Comparison of ENCODE assay signal across 1 cellular context in the genomic region with DNA sequence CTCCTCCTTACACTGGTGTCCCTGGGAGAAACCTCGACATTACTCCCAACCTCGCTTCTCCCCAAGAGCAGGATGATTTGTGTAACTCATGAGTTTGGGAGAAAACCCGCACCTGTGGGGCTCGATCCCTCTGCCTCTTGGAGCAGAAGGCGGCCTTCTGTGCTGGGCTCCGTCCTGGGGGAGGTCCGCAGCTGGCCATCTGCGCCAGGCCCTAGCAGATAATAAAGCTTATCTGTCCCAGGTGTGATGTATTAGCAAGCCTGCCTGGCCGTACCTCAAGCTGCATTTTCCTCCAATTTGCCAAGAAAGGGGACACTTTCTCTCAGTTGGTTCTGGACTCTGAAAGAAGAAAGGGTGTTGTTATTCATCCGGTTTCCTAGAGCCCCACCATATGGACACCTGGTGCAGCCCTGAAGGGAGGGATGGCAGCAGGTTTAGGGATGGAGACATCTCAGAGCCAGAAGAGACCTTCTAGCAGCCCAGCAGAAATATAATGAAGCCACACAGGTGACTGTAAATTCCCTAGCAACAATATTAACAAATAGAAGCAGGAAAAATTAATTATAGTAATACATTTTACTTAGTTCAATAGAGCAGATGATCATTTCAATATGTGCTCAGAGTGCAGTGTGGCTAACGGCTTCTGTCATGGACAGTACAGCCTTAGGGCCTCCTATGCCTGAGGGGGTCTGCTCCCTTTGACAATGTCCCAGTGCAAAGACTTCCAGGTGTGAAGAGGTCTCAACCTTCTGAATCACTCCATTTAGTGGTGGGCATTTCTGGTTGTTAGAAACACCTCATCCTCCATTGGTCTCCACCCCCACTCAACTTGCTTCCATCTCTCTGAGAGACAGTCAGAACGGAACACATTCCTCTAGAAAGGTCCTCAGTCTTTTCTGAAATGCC.
TF ChIP-seq lines count a peak whose summit lies in the region.

No MANE protein-coding gene starts in this region.

TF ChIP-seq in K562, 482 proteins besides CTCF, POLR2A, EP300 and RAD21 (continued from another document and continues in another):
- TF ChIP-seq, protein P1, sequence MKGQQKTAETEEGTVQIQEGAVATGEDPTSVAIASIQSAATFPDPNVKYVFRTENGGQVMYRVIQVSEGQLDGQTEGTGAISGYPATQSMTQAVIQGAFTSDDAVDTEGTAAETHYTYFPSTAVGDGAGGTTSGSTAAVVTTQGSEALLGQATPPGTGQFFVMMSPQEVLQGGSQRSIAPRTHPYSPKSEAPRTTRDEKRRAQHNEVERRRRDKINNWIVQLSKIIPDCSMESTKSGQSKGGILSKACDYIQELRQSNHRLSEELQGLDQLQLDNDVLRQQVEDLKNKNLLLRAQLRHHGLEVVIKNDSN (CRISPR knock-in tag; IDR thresholded peaks at IDR 0.05) = no peak
- TF ChIP-seq, protein P2, sequence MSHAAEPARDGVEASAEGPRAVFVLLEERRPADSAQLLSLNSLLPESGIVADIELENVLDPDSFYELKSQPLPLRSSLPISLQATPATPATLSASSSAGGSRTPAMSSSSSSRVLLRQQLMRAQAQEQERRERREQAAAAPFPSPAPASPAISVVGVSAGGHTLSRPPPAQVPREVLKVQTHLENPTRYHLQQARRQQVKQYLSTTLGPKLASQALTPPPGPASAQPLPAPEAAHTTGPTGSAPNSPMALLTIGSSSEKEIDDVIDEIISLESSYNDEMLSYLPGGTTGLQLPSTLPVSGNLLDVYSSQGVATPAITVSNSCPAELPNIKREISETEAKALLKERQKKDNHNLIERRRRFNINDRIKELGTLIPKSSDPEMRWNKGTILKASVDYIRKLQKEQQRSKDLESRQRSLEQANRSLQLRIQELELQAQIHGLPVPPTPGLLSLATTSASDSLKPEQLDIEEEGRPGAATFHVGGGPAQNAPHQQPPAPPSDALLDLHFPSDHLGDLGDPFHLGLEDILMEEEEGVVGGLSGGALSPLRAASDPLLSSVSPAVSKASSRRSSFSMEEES (CRISPR knock-in tag; IDR thresholded peaks at IDR 0.05) = no peak
- TF ChIP-seq MEF2D (tag; conservative IDR thresholded peaks at IDR 0.05; ENCODE audit: low read depth) (no peak), HSF4 (CRISPR knock-in tag; IDR thresholded peaks at IDR 0.05; ENCODE audit: borderline replicate concordance) (0 out of 2 replicates have a peak, but pooled peaks have one; percentile 15), RFX7 (CRISPR knock-in tag; IDR thresholded peaks at IDR 0.05) (no peak), ZNF408 (CRISPR knock-in tag; IDR thresholded peaks at IDR 0.05; ENCODE audit: low read depth) (no peak), IRF2 (CRISPR knock-in tag; IDR thresholded peaks at IDR 0.05) (no peak), ZNF785 (CRISPR knock-in tag; IDR thresholded peaks at IDR 0.05) (0 out of 2 replicates have a peak, but pooled peaks have one; percentile 57), POLR2AphosphoS2 (IDR thresholded peaks at IDR 0.05; ENCODE audit: low read length) (no peak), ETV5 (CRISPR knock-in tag; IDR thresholded peaks at IDR 0.05; ENCODE audit: low read depth) (no peak), NR3C1 (CRISPR knock-in tag; IDR thresholded peaks at IDR 0.05) (no peak), CBFA2T3 (IDR thresholded peaks at IDR 0.05) (peak; percentile 95), CBX5 (IDR thresholded peaks at IDR 0.05; ENCODE audit: borderline replicate concordance, low read depth) (no peak), PHB2 (IDR thresholded peaks at IDR 0.05; ENCODE audit: low read depth) (peak; percentile 62; the same call in 1 of the 2 replicates), ZKSCAN3 (CRISPR knock-in tag; IDR thresholded peaks at IDR 0.05) (no peak), OTX1 (CRISPR knock-in tag; IDR thresholded peaks at IDR 0.05) (no peak), RUNX1 (IDR thresholded peaks at IDR 0.05; ENCODE audit: low read depth) (no peak), ZNF586 (CRISPR knock-in tag; conservative IDR thresholded peaks at IDR 0.05) (no peak), ZBTB17 (CRISPR knock-in tag; IDR thresholded peaks at IDR 0.05) (no peak), KLF1 (tag; IDR thresholded peaks at IDR 0.05) (no peak), RBM15 (IDR thresholded peaks at IDR 0.05; ENCODE audit: insufficient read depth, low read length) (no peak), PURB (CRISPR knock-in tag; IDR thresholded peaks at IDR 0.05; ENCODE audit: low read depth) (no peak), DDX20 (tag; IDR thresholded peaks at IDR 0.05; ENCODE audit: low read depth) (no peak), HNRNPK (IDR thresholded peaks at IDR 0.05; ENCODE audit: low read depth, low read length, poor library complexity, severe bottlenecking) (no peak), CEBPG (CRISPR knock-in tag; IDR thresholded peaks at IDR 0.05) (no peak; the same call in 1 of the 2 replicates), CEBPG (tag; conservative IDR thresholded peaks at IDR 0.05 in 1 of 2, IDR thresholded peaks at IDR 0.05 in 1 of 2) (no peak), L3MBTL2 (IDR thresholded peaks at IDR 0.05) (no peak), BACH1 (tag; IDR thresholded peaks at IDR 0.05) (no peak), BCOR (IDR thresholded peaks at IDR 0.05) (no peak), ADNP (tag; IDR thresholded peaks at IDR 0.05) (peak; percentile 77; the same call in 1 of the 2 replicates), ZNF24 (IDR thresholded peaks at IDR 0.05) (no peak), GTF2F1 (IDR thresholded peaks at IDR 0.05; ENCODE audit: low read depth, low read length) (no peak), ZNF232 (CRISPR knock-in tag; IDR thresholded peaks at IDR 0.05) (no peak), ZNF121 (CRISPR knock-in tag; conservative IDR thresholded peaks at IDR 0.05) (no peak), MTA2 (IDR thresholded peaks at IDR 0.05; ENCODE audit: low read depth) (peak; percentile 69; the same call in 1 of the 2 replicates), ZNF239 (CRISPR knock-in tag; IDR thresholded peaks at IDR 0.05) (no peak; the same call in 1 of the 2 replicates), TSC22D4 (tag; IDR thresholded peaks at IDR 0.05) (no peak), MEF2A (IDR thresholded peaks at IDR 0.05; ENCODE audit: control insufficient read depth, low read depth, low read length) (0 out of 2 replicates have a peak, but pooled peaks have one; percentile 41), ELF1 (tag; IDR thresholded peaks at IDR 0.05) (no peak), NONO (IDR thresholded peaks at IDR 0.05; ENCODE audit: low read depth in 2 of 2, low read length in 1 of 2) (no peak), ARID1B (IDR thresholded peaks at IDR 0.05) (peak; percentile 82)
- TF ChIP-seq, protein P3, sequence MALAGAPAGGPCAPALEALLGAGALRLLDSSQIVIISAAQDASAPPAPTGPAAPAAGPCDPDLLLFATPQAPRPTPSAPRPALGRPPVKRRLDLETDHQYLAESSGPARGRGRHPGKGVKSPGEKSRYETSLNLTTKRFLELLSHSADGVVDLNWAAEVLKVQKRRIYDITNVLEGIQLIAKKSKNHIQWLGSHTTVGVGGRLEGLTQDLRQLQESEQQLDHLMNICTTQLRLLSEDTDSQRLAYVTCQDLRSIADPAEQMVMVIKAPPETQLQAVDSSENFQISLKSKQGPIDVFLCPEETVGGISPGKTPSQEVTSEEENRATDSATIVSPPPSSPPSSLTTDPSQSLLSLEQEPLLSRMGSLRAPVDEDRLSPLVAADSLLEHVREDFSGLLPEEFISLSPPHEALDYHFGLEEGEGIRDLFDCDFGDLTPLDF (CRISPR knock-in tag; IDR thresholded peaks at IDR 0.05) = 0 out of 2 replicates have a peak, but pooled peaks have one; percentile 30
- TF ChIP-seq, protein P4, sequence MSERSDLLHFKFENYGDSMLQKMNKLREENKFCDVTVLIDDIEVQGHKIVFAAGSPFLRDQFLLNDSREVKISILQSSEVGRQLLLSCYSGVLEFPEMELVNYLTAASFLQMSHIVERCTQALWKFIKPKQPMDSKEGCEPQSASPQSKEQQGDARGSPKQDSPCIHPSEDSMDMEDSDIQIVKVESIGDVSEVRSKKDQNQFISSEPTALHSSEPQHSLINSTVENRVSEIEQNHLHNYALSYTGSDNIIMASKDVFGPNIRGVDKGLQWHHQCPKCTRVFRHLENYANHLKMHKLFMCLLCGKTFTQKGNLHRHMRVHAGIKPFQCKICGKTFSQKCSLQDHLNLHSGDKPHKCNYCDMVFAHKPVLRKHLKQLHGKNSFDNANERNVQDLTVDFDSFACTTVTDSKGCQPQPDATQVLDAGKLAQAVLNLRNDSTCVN (CRISPR knock-in tag; IDR thresholded peaks at IDR 0.05) = no peak
- TF ChIP-seq, protein P5, sequence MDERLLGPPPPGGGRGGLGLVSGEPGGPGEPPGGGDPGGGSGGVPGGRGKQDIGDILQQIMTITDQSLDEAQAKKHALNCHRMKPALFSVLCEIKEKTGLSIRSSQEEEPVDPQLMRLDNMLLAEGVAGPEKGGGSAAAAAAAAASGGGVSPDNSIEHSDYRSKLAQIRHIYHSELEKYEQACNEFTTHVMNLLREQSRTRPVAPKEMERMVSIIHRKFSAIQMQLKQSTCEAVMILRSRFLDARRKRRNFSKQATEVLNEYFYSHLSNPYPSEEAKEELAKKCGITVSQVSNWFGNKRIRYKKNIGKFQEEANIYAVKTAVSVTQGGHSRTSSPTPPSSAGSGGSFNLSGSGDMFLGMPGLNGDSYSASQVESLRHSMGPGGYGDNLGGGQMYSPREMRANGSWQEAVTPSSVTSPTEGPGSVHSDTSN (CRISPR knock-in tag; IDR thresholded peaks at IDR 0.05; ENCODE audit: low read depth) = no peak
- TF ChIP-seq, protein P5 (tag; conservative IDR thresholded peaks at IDR 0.05; ENCODE audit: low read depth) = no peak
- TF ChIP-seq, protein P6, sequence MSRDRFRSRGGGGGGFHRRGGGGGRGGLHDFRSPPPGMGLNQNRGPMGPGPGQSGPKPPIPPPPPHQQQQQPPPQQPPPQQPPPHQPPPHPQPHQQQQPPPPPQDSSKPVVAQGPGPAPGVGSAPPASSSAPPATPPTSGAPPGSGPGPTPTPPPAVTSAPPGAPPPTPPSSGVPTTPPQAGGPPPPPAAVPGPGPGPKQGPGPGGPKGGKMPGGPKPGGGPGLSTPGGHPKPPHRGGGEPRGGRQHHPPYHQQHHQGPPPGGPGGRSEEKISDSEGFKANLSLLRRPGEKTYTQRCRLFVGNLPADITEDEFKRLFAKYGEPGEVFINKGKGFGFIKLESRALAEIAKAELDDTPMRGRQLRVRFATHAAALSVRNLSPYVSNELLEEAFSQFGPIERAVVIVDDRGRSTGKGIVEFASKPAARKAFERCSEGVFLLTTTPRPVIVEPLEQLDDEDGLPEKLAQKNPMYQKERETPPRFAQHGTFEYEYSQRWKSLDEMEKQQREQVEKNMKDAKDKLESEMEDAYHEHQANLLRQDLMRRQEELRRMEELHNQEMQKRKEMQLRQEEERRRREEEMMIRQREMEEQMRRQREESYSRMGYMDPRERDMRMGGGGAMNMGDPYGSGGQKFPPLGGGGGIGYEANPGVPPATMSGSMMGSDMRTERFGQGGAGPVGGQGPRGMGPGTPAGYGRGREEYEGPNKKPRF (IDR thresholded peaks at IDR 0.05; ENCODE audit: low read depth, low read length) = no peak
- TF ChIP-seq, protein P7, sequence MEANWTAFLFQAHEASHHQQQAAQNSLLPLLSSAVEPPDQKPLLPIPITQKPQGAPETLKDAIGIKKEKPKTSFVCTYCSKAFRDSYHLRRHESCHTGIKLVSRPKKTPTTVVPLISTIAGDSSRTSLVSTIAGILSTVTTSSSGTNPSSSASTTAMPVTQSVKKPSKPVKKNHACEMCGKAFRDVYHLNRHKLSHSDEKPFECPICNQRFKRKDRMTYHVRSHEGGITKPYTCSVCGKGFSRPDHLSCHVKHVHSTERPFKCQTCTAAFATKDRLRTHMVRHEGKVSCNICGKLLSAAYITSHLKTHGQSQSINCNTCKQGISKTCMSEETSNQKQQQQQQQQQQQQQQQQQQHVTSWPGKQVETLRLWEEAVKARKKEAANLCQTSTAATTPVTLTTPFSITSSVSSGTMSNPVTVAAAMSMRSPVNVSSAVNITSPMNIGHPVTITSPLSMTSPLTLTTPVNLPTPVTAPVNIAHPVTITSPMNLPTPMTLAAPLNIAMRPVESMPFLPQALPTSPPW (CRISPR knock-in tag; IDR thresholded peaks at IDR 0.05) = no peak; the same call in 1 of the 2 replicates
- TF ChIP-seq, protein P8, sequence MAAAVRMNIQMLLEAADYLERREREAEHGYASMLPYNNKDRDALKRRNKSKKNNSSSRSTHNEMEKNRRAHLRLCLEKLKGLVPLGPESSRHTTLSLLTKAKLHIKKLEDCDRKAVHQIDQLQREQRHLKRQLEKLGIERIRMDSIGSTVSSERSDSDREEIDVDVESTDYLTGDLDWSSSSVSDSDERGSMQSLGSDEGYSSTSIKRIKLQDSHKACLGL (CRISPR knock-in tag; IDR thresholded peaks at IDR 0.05; ENCODE audit: borderline replicate concordance, poor library complexity, severe bottlenecking) = no peak
- TF ChIP-seq, protein P9, sequence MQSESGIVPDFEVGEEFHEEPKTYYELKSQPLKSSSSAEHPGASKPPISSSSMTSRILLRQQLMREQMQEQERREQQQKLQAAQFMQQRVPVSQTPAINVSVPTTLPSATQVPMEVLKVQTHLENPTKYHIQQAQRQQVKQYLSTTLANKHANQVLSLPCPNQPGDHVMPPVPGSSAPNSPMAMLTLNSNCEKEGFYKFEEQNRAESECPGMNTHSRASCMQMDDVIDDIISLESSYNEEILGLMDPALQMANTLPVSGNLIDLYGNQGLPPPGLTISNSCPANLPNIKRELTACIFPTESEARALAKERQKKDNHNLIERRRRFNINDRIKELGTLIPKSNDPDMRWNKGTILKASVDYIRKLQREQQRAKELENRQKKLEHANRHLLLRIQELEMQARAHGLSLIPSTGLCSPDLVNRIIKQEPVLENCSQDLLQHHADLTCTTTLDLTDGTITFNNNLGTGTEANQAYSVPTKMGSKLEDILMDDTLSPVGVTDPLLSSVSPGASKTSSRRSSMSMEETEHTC (IDR thresholded peaks at IDR 0.05) = no peak
- TF ChIP-seq, protein P10, sequence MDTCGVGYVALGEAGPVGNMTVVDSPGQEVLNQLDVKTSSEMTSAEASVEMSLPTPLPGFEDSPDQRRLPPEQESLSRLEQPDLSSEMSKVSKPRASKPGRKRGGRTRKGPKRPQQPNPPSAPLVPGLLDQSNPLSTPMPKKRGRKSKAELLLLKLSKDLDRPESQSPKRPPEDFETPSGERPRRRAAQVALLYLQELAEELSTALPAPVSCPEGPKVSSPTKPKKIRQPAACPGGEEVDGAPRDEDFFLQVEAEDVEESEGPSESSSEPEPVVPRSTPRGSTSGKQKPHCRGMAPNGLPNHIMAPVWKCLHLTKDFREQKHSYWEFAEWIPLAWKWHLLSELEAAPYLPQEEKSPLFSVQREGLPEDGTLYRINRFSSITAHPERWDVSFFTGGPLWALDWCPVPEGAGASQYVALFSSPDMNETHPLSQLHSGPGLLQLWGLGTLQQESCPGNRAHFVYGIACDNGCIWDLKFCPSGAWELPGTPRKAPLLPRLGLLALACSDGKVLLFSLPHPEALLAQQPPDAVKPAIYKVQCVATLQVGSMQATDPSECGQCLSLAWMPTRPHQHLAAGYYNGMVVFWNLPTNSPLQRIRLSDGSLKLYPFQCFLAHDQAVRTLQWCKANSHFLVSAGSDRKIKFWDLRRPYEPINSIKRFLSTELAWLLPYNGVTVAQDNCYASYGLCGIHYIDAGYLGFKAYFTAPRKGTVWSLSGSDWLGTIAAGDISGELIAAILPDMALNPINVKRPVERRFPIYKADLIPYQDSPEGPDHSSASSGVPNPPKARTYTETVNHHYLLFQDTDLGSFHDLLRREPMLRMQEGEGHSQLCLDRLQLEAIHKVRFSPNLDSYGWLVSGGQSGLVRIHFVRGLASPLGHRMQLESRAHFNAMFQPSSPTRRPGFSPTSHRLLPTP (IDR thresholded peaks at IDR 0.05; ENCODE audit: borderline replicate concordance, extremely low read depth, insufficient read length) = no peak
